ENCODE assay signal across 19 cellular contexts in the genomic region with DNA sequence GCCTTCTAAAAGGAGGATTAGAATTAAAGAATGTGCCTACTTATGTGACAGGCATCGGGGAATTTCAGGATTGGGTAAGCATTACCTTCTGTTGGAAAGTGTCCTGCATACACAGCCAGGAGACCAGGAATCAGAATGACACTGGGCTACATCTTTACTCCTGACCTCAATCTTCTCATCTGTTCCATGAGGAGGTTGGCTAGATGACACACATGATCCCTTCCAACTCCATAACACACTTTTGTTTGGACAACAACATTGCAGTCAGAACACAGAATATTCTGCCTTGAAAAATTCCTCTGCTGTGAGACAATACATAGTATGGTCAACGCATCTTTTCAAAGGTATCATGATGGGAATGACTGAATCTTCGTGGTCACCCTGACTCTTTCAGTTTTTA.
"Had no signal": no experiment of that assay in that cellular context is flagged by ENCODE, and none has a peak within 500 bp of the region (broad histone marks: within the 10 kb centered on the region; RNA-seq: fewer than 3 reads in every experiment).

No MANE protein-coding gene starts in this region.

- H3K27me3 ChIP-seq: gastrocnemius medialis, heart right ventricle, right lobe of liver, tibial artery, upper lobe of right lung, vagina had no signal

- H3K9me3 ChIP-seq: gastrocnemius medialis, heart right ventricle, psoas muscle, right lobe of liver, tibial artery, upper lobe of right lung, vagina had no signal

- H3K36me3 ChIP-seq: gastrocnemius medialis, heart right ventricle, right lobe of liver, tibial artery, upper lobe of right lung, vagina had no signal

- H3K4me3 ChIP-seq: gastrocnemius medialis, heart right ventricle, psoas muscle, right lobe of liver, tibial artery, upper lobe of right lung, vagina had no signal

- DNase-seq: dermis blood vessel endothelial cell; gastrocnemius medialis; heart right ventricle; hypothalamus; kidney glomerular epithelial cell; mammary epithelial cell; naive thymus-derived CD4-positive, alpha-beta T cell; nephron progenitor cell; psoas muscle; retina; right lobe of liver; stimulated activated CD4-positive, alpha-beta T cell treated with anti-CD3 and anti-CD28 coated beads, Interleukin-4, amount 100 ng/mL, for 1 hour; stimulated activated CD8-positive, alpha-beta memory T cell treated with anti-CD3 and anti-CD28 coated beads, Interleukin-4, amount 100 ng/mL, for 48 hours; stimulated activated naive CD8-positive, alpha-beta T cell treated with anti-CD3 and anti-CD28 coated beads, Interleukin-15, Interleukin-2, amounts not matched to agents 100 U/mL and 50 U/mL, for 24 hours; tibial artery; upper lobe of right lung had no signal

- H3K27ac ChIP-seq: gastrocnemius medialis, heart right ventricle, psoas muscle, right lobe of liver, tibial artery, upper lobe of right lung, vagina had no signal

- H3K4me1 ChIP-seq: gastrocnemius medialis, heart right ventricle, psoas muscle, right lobe of liver, tibial artery, upper lobe of right lung, vagina had no signal

- ATAC-seq: gastrocnemius medialis; heart right ventricle; left lobe of liver; naive thymus-derived CD4-positive, alpha-beta T cell; psoas muscle; stimulated activated effector memory CD8-positive, alpha-beta T cell treated with anti-CD3 and anti-CD28 coated beads, Interleukin-12 subunit alpha, Interleukin-12 subunit beta, amount 100 ng/mL, for 72 hours; stimulated activated naive CD8-positive, alpha-beta T cell treated with anti-CD3 and anti-CD28 coated beads, Interleukin-15, Interleukin-2, amounts not matched to agents 100 U/mL and 50 U/mL, for 24 hours; upper lobe of right lung had no signal
